In the genomic region with DNA sequence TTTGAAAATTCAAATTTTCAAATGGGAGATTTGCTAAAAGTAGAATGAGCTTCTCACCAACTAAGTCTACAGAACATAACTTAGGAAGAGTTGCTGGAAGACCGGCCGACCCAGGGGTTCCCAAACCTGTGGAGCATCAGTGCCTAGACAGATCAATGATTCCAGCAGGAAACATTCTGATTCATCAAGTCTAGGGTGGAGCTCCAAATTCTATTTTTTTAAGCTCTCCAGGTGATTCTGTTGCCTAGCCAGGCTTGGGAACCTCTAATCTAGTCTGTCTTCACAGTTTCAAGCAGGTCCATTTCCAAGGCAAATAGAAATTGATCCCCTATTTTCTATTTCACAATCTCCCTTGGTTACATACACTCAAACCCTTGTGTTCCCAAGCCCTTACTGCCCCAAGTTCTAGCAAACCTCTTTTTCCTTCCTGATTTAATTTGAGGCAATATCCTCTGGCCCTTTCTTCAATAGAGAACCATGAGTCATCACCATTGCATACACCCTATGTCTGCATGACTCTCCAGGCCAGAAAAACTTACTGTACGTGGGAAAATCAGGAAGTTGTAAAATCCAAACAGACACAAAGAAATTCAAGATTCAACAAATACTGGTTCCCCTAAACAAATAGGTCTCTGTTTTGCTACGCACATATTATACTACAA, we compare ENCODE assay signal across 9 cellular contexts. TPM values are rescaled to one million over a fixed set of nuclear protein-coding genes. Genes with fewer than 3 reads are reported as not detected.
A peak's percentile ranks its signal among the peaks of the same experiment; 100 is the strongest.
DNase-seq lines count a peak whose midpoint lies in the region; ATAC-seq and TF ChIP-seq lines count a peak whose summit lies in the region.
"Had no signal": no experiment of that assay in that cellular context is flagged by ENCODE, and none has a peak within 500 bp of the region (broad histone marks: within the 10 kb centered on the region; RNA-seq: fewer than 3 reads in every experiment).

No MANE protein-coding gene starts in this region.

- POLR2A ChIA-PET in CD8-positive, alpha-beta memory T cell (lab: Charles Lee): interaction anchor here (1.0 kb wide), 1 partner anchor 10 kb away, joined by 3 read pairs; no protein-coding TSS in a partner anchor

- H3K27ac ChIP-seq in CD8-positive, alpha-beta memory T cell (ENCODE audit: low read depth, low read length): no peak overlapping the region
- peak overlapping the region; percentile 83 to 87 for H3K27ac ChIP-seq in mucosa of rectum (ENCODE audit: low read depth in 2 of 2, low read length in 2 of 2)

- H3K9me3 ChIP-seq in CD8-positive, alpha-beta memory T cell (ENCODE audit: low read length): no peaks in the 10 kb centered on the region
- no peaks in the 10 kb centered on the region for H3K9me3 ChIP-seq in mucosa of rectum (ENCODE audit: control insufficient read depth in 2 of 2, low read length in 2 of 2)

- H3K27me3 ChIP-seq in CD8-positive, alpha-beta memory T cell (ENCODE audit: insufficient read depth, low read length, poor library complexity, severe bottlenecking): no peaks in the 10 kb centered on the region
- no peaks in the 10 kb centered on the region for H3K27me3 ChIP-seq in mucosa of rectum (ENCODE audit: control insufficient read depth in 2 of 2, insufficient read depth in 2 of 2, low read length in 2 of 2)

- peak overlapping the region in 5 of 8 donors; percentile 1 to 78 (median 24) for H3K27ac Mint-ChIP-seq in CD8-positive, alpha-beta memory T cell

- H3K36me3 ChIP-seq in CD8-positive, alpha-beta memory T cell (ENCODE audit: insufficient read depth, low read length): peaks cover 4% of the 10 kb centered on the region
- peaks cover 5 to 10% of the 10 kb centered on the region in 2 donors for H3K36me3 ChIP-seq in mucosa of rectum (ENCODE audit: control insufficient read depth in 2 of 2, insufficient read depth in 2 of 2, low read length in 2 of 2)

- peaks cover 72 to 99% (median 97%) of the 10 kb centered on the region in 3 donors for H3K4me1 Mint-ChIP-seq in CD8-positive, alpha-beta memory T cell

- no peak overlapping the region for H3K4me3 Mint-ChIP-seq in CD8-positive, alpha-beta memory T cell

- H3K9ac ChIP-seq in mucosa of rectum (ENCODE audit: low read depth in 1 of 2, low read length in 2 of 2): peak overlapping the region in 1 of 2 donors; percentile 36

- no peak overlapping the region for H3K4me3 ChIP-seq in CD8-positive, alpha-beta memory T cell (ENCODE audit: low read length)
- H3K4me3 ChIP-seq in choroid plexus epithelial cell (ENCODE audit: low read depth, low read length) (no peak overlapping the region), mucosa of rectum (ENCODE audit: low read length in 2 of 2) (peak overlapping the region in 1 of 2 donors; percentile 41)

- no peaks in the 10 kb centered on the region for H3K9me3 Mint-ChIP-seq in CD8-positive, alpha-beta memory T cell

- no peak for TF ChIP-seq CTCF in choroid plexus epithelial cell (conservative IDR thresholded peaks at IDR 0.05; ENCODE audit: low read depth, low read length)

- no peaks in the 10 kb centered on the region for H3K27me3 Mint-ChIP-seq in CD8-positive, alpha-beta memory T cell

- H3K36me3 Mint-ChIP-seq in CD8-positive, alpha-beta memory T cell: peaks cover 3 to 68% (median 30%) of the 10 kb centered on the region in 3 donors

- CTCF ChIA-PET in CD8-positive, alpha-beta memory T cell (lab: Charles Lee): interaction anchor here (0.9 kb wide), 1 partner anchor 11 kb away, joined by 4 read pairs; no protein-coding TSS in a partner anchor

- ATAC-seq in HG03159 (IDR thresholded peaks at IDR 0.05; ENCODE audit: unreplicated experiment) (no peak), GM21737 (IDR thresholded peaks at IDR 0.05; ENCODE audit: unreplicated experiment) (no peak)

- H3K4me1 ChIP-seq in CD8-positive, alpha-beta memory T cell (ENCODE audit: insufficient read depth, low read length): peaks cover 7% of the 10 kb centered on the region
- H3K4me1 ChIP-seq in mucosa of rectum (ENCODE audit: control insufficient read depth in 2 of 2, insufficient read depth in 2 of 2, low read length in 2 of 2): peaks cover 37 to 55% of the 10 kb centered on the region in 2 donors

- DNase-seq in CD8-positive, alpha-beta memory T cell: no peak
- DNase-seq in NOMO-1 treated with DMSO at 0.1 percent for 48 hours (lab: John Stamatoyannopoulos, UW; ENCODE audit: unreplicated experiment): peak; percentile 97
- peak; percentile 91 for DNase-seq in choroid plexus epithelial cell (ENCODE audit: low read depth)
- no peak for DNase-seq in NCI-H1417 (lab: John Stamatoyannopoulos, UW)
- no peak for DNase-seq in activated naive CD4-positive, alpha-beta T cell treated with anti-CD3 and anti-CD28 coated beads, Interleukin-2, amount 50 U/mL, for 16 hours
- DNase-seq: GDM1 had no signal

RNA-seq across cellular contexts. Expression of a gene that starts 8.9 kb away (rescaled TPM):
- 100 to 1,000 TPM; 111 to 114 TPM for total RNA-seq in CD8-positive, alpha-beta memory T cell
- 20.0 TPM for polyA plus RNA-seq in CD8-positive, alpha-beta memory T cell

Comparison
In these comparisons a context has a peak if more than half of its experiments do, and no peak if none do; other contexts are left out.
1. DNase-seq: peak in NOMO-1 treated with DMSO at 0.1 percent for 48 hours (single experiment) and choroid plexus epithelial cell (single experiment); none in CD8-positive, alpha-beta memory T cell (0 of 5), NCI-H1417 (0 of 3) and activated naive CD4-positive, alpha-beta T cell treated with anti-CD3 and anti-CD28 coated beads, Interleukin-2, amount 50 U/mL, for 16 hours (single experiment).